Comparison of ENCODE assay signal across 8 cellular contexts in genomic region chr10:22988581-22989360, GRCh38.
DNase-seq lines count a peak whose midpoint lies in the region; ATAC-seq and TF ChIP-seq lines count a peak whose summit lies in the region.
"Had no signal": no experiment of that assay in that cellular context is flagged by ENCODE, and none has a peak within 500 bp of the region (broad histone marks: within the 10 kb centered on the region; RNA-seq: fewer than 3 reads in every experiment).

No MANE protein-coding gene starts in this region.

- peaks cover 25% of the 10 kb centered on the region for H3K4me1 Mint-ChIP-seq in activated T-cell treated with anti-CD3 and anti-CD28 coated beads, Interleukin-2, amount 50 U/mL, for 24 hours (ENCODE audit: low read depth)
- peaks cover 32% of the 10 kb centered on the region for H3K4me1 Mint-ChIP-seq in neural progenitor cell

- no peaks in the 10 kb centered on the region for H3K9me3 Mint-ChIP-seq in activated T-cell treated with anti-CD3 and anti-CD28 coated beads, Interleukin-2, amount 50 U/mL, for 24 hours
- no peaks in the 10 kb centered on the region for H3K9me3 Mint-ChIP-seq in neural progenitor cell

- no TSS peak for BruUV-seq in Panc1 (replicated peaks; lab: Mats Ljungman, UMichigan)

- no peak overlapping the region for H3K4me3 Mint-ChIP-seq in activated T-cell treated with anti-CD3 and anti-CD28 coated beads, Interleukin-2, amount 50 U/mL, for 24 hours
- no peak overlapping the region for H3K4me3 Mint-ChIP-seq in neural progenitor cell

- H3K27ac ChIP-seq in Panc1 (ENCODE audit: low read length) (no peak overlapping the region), neural progenitor cell (no peak overlapping the region)
- H3K27ac ChIP-seq: skin epidermis had no signal

- H3K4me1 ChIP-seq in Panc1 (ENCODE audit: control insufficient read depth, insufficient read depth, low read length) (no peaks in the 10 kb centered on the region; the same call in 1 of the 2 replicates), neural progenitor cell (no peaks in the 10 kb centered on the region)

- no peaks in the 10 kb centered on the region for H3K9me3 ChIP-seq in Panc1 (ENCODE audit: control insufficient read depth, insufficient read depth, low read depth, low read length)
- no peaks in the 10 kb centered on the region for H3K9me3 ChIP-seq in neural progenitor cell (ENCODE audit: low read depth)

- peaks cover 3% of the 10 kb centered on the region for H3F3A ChIP-seq in neural progenitor cell (ENCODE audit: low read depth)

- peak; percentile 69; the same call in 1 of the 2 replicates for TF ChIP-seq CTCF in Panc1 (IDR thresholded peaks at IDR 0.05)
- peak; percentile 98 for TF ChIP-seq CTCF in neural progenitor cell (IDR thresholded peaks at IDR 0.05)

- H3K27me3 ChIP-seq in Panc1 (ENCODE audit: control insufficient read depth, insufficient read depth, low read length) (no peaks in the 10 kb centered on the region; the same call in 1 of the 2 replicates), neural progenitor cell (no peaks in the 10 kb centered on the region)

- in situ Hi-C loops in Panc1 (cut with HindIII; ENCODE audit: low pct_unique_long_range_greater_than_20kb, low sequenced_read_pairs): no loop called here

- CTCF ChIA-PET in Panc1 (lab: Charles Lee): interaction anchor here (0.6 to 0.7 kb wide), 2 partner anchors 16 to 724 kb away, joined by 3 read pairs; no protein-coding TSS in a partner anchor

- no peak overlapping the region for H2AFZ ChIP-seq in neural progenitor cell (replicated peaks)

- no peaks in the 10 kb centered on the region for H3K36me3 Mint-ChIP-seq in activated T-cell treated with anti-CD3 and anti-CD28 coated beads, Interleukin-2, amount 50 U/mL, for 24 hours (ENCODE audit: low read depth)
- no peaks in the 10 kb centered on the region for H3K36me3 Mint-ChIP-seq in neural progenitor cell

- H3K9ac ChIP-seq in neural progenitor cell: no peak overlapping the region

- H4K20me1 ChIP-seq in neural progenitor cell (ENCODE audit: low read depth): no peaks in the 10 kb centered on the region

- no peaks in the 10 kb centered on the region for H3K27me3 Mint-ChIP-seq in activated T-cell treated with anti-CD3 and anti-CD28 coated beads, Interleukin-2, amount 50 U/mL, for 24 hours
- peaks cover 2% of the 10 kb centered on the region for H3K27me3 Mint-ChIP-seq in neural progenitor cell (ENCODE audit: insufficient read depth, low read depth)

- H3K4me3 ChIP-seq in Panc1 (ENCODE audit: low read depth in 2 of 2, low read length in 2 of 2) (no peak overlapping the region), neural progenitor cell (no peak overlapping the region)
- H3K4me3 ChIP-seq: skin epidermis had no signal

- H3K27ac Mint-ChIP-seq in activated T-cell treated with anti-CD3 and anti-CD28 coated beads, Interleukin-2, amount 50 U/mL, for 24 hours: no peak overlapping the region
- no peak overlapping the region for H3K27ac Mint-ChIP-seq in neural progenitor cell

- no peaks in the 10 kb centered on the region for H3K36me3 ChIP-seq in Panc1 (ENCODE audit: control insufficient read depth, insufficient read depth, low read length)
- no peaks in the 10 kb centered on the region for H3K36me3 ChIP-seq in neural progenitor cell

- POLR2A ChIA-PET in Panc1 (lab: Charles Lee): no interaction called here

- DNase-seq in HuH-7 (ENCODE audit: low spot score): peak; percentile 62
- peak; percentile 35 for DNase-seq in Panc1 (ENCODE audit: low read depth, low spot score)
- DNase-seq in activated T-cell treated with anti-CD3 and anti-CD28 coated beads, Interleukin-2, amount 50 U/mL, for 24 hours: peak; percentile 61
- DNase-seq in fibroblast of gingiva (ENCODE audit: low read depth): peak; percentile 24
- DNase-seq in neural progenitor cell (ENCODE audit: low spot score): peak; percentile 81
- peak; percentile 31 for DNase-seq in stromal cell of bone marrow (ENCODE audit: low read depth)

- peak; percentile 68 for ATAC-seq in GM18498 (IDR thresholded peaks at IDR 0.05; ENCODE audit: unreplicated experiment)
- peak; percentile 75; the same call in 1 of the 2 replicates for ATAC-seq in Panc1

- H3K79me2 ChIP-seq in neural progenitor cell (ENCODE audit: low read depth): no peaks in the 10 kb centered on the region

- no peak overlapping the region for H3K4me2 ChIP-seq in neural progenitor cell

- intact Hi-C loops in Panc1 (cut with micrococcal nuclease; ENCODE audit: unreplicated experiment): loop anchor here (5.0 to 10.0 kb wide), 2 partner anchors 414 to 996 kb away; no protein-coding TSS in a partner anchor

Comparison
In these comparisons a context has a peak if more than half of its experiments do, and no peak if none do; other contexts are left out.
1. DNase-seq: peak in every context shown above with its lines; median percentile 81 in neural progenitor cell; 62 in HuH-7; 61 in activated T-cell treated with anti-CD3 and anti-CD28 coated beads, Interleukin-2, amount 50 U/mL, for 24 hours; 35 in Panc1; 31 in stromal cell of bone marrow; 24 in fibroblast of gingiva.